In the genomic region with DNA sequence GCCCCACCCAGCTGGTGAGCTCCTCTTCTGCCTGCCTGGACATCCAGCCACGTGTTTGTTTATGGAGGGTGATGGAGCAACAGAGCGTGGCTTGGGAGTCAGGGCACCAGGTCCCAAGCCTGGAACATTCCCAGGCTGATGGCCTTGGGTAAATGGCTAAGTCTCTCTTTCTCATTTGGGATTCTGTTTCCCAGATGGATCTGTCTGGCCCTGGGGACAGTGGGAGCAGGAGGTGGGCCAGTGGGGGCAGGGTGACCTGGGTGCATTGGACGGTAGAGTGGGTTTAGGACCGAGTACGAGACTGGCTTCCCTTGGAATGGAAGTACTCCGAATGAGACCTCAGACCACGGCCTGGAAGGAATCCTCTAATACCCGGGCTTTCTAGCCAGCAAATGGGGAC, we compare ENCODE assay signal across 36 cellular contexts.
"Had no signal": no experiment of that assay in that cellular context is flagged by ENCODE, and none has a peak within 500 bp of the region (broad histone marks: within the 10 kb centered on the region; RNA-seq: fewer than 3 reads in every experiment).

No MANE protein-coding gene starts in this region.

- H3K9ac ChIP-seq: KMS-11, SK-N-SH had no signal

- H3K4me1 ChIP-seq: Peyer's patch, SJSA1 had no signal

- DNase-seq: activated B cell treated with CpG ODN at 0.5 μM for 24 hours; activated CD4-positive, alpha-beta memory T cell treated with anti-CD3 and anti-CD28 coated beads, Interleukin-2, amount 10 ng/mL, durations not matched to agents 7 days and 5 days; activated CD4-positive, alpha-beta T cell treated with anti-CD3 and anti-CD28 coated beads for 1 hour; activated CD4-positive, alpha-beta T cell treated with anti-CD3 and anti-CD28 coated beads for 48 hours; activated CD8-positive, alpha-beta memory T cell treated with anti-CD3 and anti-CD28 coated beads for 24 hours; activated CD8-positive, alpha-beta memory T cell treated with anti-CD3 and anti-CD28 coated beads, Interleukin-2, amount 10 ng/mL, durations not matched to agents 7 days and 5 days; activated CD8-positive, alpha-beta memory T cell treated with anti-CD3 and anti-CD28 coated beads, Interleukin-2, amount 50 U/mL, for 48 hours; activated effector memory CD4-positive, alpha-beta T cell treated with anti-CD3 and anti-CD28 coated beads, Interleukin-2, amount 50 U/mL, for 16 hours; activated naive CD4-positive, alpha-beta T cell; activated naive CD4-positive, alpha-beta T cell treated with anti-CD3 and anti-CD28 coated beads, Interleukin-2, amount 50 U/mL, for 16 hours; activated naive CD8-positive, alpha-beta T cell treated with anti-CD3 and anti-CD28 coated beads for 36 hours; activated T-cell treated with anti-CD3 and anti-CD28 coated beads, Interleukin-2, amount 50 U/mL, for 72 hours; amniotic stem cell; aorta; brain microvascular endothelial cell; MM.1S; MV-4-11; NCI-H1092; NCI-H1436 treated with DMSO at 0.1 percent for 48 hours; NCI-H1694 treated with DMSO at 0.1 percent for 48 hours; NCI-H2029; NCI-H510A; NCI-H526; NCI-H748 treated with DMSO at 0.1 percent for 48 hours; NK-92 treated with Interleukin-12 subunit alpha and Interleukin-12 subunit beta, amount 100 ng/mL, for 24 hours; PC-3; Peyer's patch; RPMI8226; SHP77 treated with DMSO at 0.1 percent for 48 hours; SK-N-SH; T-cell; T-helper 17 cell had no signal

- H3K4me2 ChIP-seq: KMS-11, SK-N-SH had no signal

- H3K4me1 Mint-ChIP-seq: activated B cell treated with CpG ODN at 0.5 μM for 24 hours; activated CD4-positive, alpha-beta memory T cell treated with anti-CD3 and anti-CD28 coated beads, Interleukin-2, amount 10 ng/mL, durations not matched to agents 7 days and 5 days; activated CD8-positive, alpha-beta memory T cell treated with anti-CD3 and anti-CD28 coated beads, Interleukin-2, amount 10 ng/mL, durations not matched to agents 7 days and 5 days; activated naive CD8-positive, alpha-beta T cell treated with anti-CD3 and anti-CD28 coated beads for 36 hours; activated T-helper 17 cell treated with anti-CD3 and anti-CD28 coated beads, Interleukin-2, amount 50 U/mL, for 72 hours; T-cell; T-helper 17 cell had no signal

- H3K9me3 Mint-ChIP-seq: activated B cell treated with CpG ODN at 0.5 μM for 24 hours; activated naive CD8-positive, alpha-beta T cell treated with anti-CD3 and anti-CD28 coated beads for 36 hours had no signal

- H3K36me3 ChIP-seq: brain microvascular endothelial cell, Peyer's patch, SJSA1 had no signal

- H3K27me3 ChIP-seq: brain microvascular endothelial cell, Peyer's patch, SJSA1 had no signal

- H3K27me3 Mint-ChIP-seq: activated B cell treated with CpG ODN at 0.5 μM for 24 hours; activated CD4-positive, alpha-beta memory T cell treated with anti-CD3 and anti-CD28 coated beads, Interleukin-2, amount 10 ng/mL, durations not matched to agents 7 days and 5 days; activated CD8-positive, alpha-beta memory T cell treated with anti-CD3 and anti-CD28 coated beads, Interleukin-2, amount 10 ng/mL, durations not matched to agents 7 days and 5 days; activated naive CD8-positive, alpha-beta T cell treated with anti-CD3 and anti-CD28 coated beads for 36 hours; activated T-helper 17 cell treated with anti-CD3 and anti-CD28 coated beads, Interleukin-2, amount 50 U/mL, for 72 hours; T-cell; T-helper 17 cell had no signal

- H3K4me3 Mint-ChIP-seq: activated B cell treated with CpG ODN at 0.5 μM for 24 hours; activated CD4-positive, alpha-beta memory T cell treated with anti-CD3 and anti-CD28 coated beads, Interleukin-2, amount 10 ng/mL, durations not matched to agents 7 days and 5 days; activated CD8-positive, alpha-beta memory T cell treated with anti-CD3 and anti-CD28 coated beads, Interleukin-2, amount 10 ng/mL, durations not matched to agents 7 days and 5 days; activated naive CD8-positive, alpha-beta T cell treated with anti-CD3 and anti-CD28 coated beads for 36 hours; activated T-cell treated with anti-CD3 and anti-CD28 coated beads, Interleukin-2, amount 50 U/mL, for 72 hours; activated T-helper 17 cell treated with anti-CD3 and anti-CD28 coated beads, Interleukin-2, amount 50 U/mL, for 72 hours; T-cell; T-helper 17 cell had no signal

- H3K4me3 ChIP-seq: Peyer's patch, SJSA1 had no signal

- H3K9me3 ChIP-seq: Peyer's patch, SK-N-SH had no signal

- H3K27ac Mint-ChIP-seq: activated B cell treated with CpG ODN at 0.5 μM for 24 hours; activated CD4-positive, alpha-beta memory T cell treated with anti-CD3 and anti-CD28 coated beads, Interleukin-2, amount 10 ng/mL, durations not matched to agents 7 days and 5 days; activated CD8-positive, alpha-beta memory T cell treated with anti-CD3 and anti-CD28 coated beads, Interleukin-2, amount 10 ng/mL, durations not matched to agents 7 days and 5 days; activated naive CD8-positive, alpha-beta T cell treated with anti-CD3 and anti-CD28 coated beads for 36 hours; activated T-cell treated with anti-CD3 and anti-CD28 coated beads, Interleukin-2, amount 50 U/mL, for 72 hours; activated T-helper 17 cell treated with anti-CD3 and anti-CD28 coated beads, Interleukin-2, amount 50 U/mL, for 72 hours; T-cell; T-helper 17 cell had no signal

- H3K36me3 Mint-ChIP-seq: activated CD8-positive, alpha-beta memory T cell treated with anti-CD3 and anti-CD28 coated beads, Interleukin-2, amount 10 ng/mL, durations not matched to agents 7 days and 5 days; activated naive CD8-positive, alpha-beta T cell treated with anti-CD3 and anti-CD28 coated beads for 36 hours; T-cell had no signal

- H3K27ac ChIP-seq: brain microvascular endothelial cell, KMS-11, Peyer's patch, SJSA1, VCaP had no signal
